In genomic region chr7:1538544-1539345, GRCh38 we compare ENCODE assay signal across 12 cellular contexts. TPM values are rescaled to one million over a fixed set of nuclear protein-coding genes. Genes with fewer than 3 reads are reported as not detected.
DNase-seq lines count a peak whose midpoint lies in the region; TF ChIP-seq lines count a peak whose summit lies in the region.
"Had no signal": no experiment of that assay in that cellular context is flagged by ENCODE, and none has a peak within 500 bp of the region (broad histone marks: within the 10 kb centered on the region; RNA-seq: fewer than 3 reads in every experiment).

No MANE protein-coding gene starts in this region.

- H3K27me3 ChIP-seq in kidney epithelial cell (ENCODE audit: control insufficient read depth, insufficient read depth, low read length) (no peaks in the 10 kb centered on the region), skeletal muscle satellite cell (ENCODE audit: control insufficient read depth, insufficient read depth, low read length) (no peaks in the 10 kb centered on the region)

- no peaks in the 10 kb centered on the region for H3K9me3 ChIP-seq in skeletal muscle satellite cell (replicated peaks; ENCODE audit: low read length)

- in situ Hi-C loops in astrocyte of the cerebellum (cut with HindIII; ENCODE audit: low sequenced_read_pairs): no loop called here

- H3K27ac Mint-ChIP-seq in CD14-positive monocyte: no peak overlapping the region
- H3K27ac Mint-ChIP-seq: activated CD4-positive, alpha-beta T cell treated with anti-CD3 and anti-CD28 coated beads for 36 hours; activated naive CD4-positive, alpha-beta T cell treated with anti-CD3 and anti-CD28 coated beads for 36 hours had no signal

- peak overlapping the region; percentile 94 for H3K4me2 ChIP-seq in skeletal muscle satellite cell (ENCODE audit: low read length)

- DNase-seq in CD14-positive monocyte (ENCODE audit: low spot score) (peak; percentile 43), astrocyte of the cerebellum (ENCODE audit: low read depth) (no peak), kidney epithelial cell (ENCODE audit: low read depth) (no peak), SKM-1 treated with dmso at 0.1 percent for 144 hours (lab: John Stamatoyannopoulos, UW; ENCODE audit: unreplicated experiment) (no peak), putamen (ENCODE audit: low spot score) (no peak), COLO668 (lab: John Stamatoyannopoulos, UW; ENCODE audit: unreplicated experiment) (no peak), NCI-H2196 (lab: John Stamatoyannopoulos, UW; ENCODE audit: unreplicated experiment) (no peak)
- DNase-seq: activated naive CD4-positive, alpha-beta T cell treated with anti-CD3 and anti-CD28 coated beads for 36 hours; CD8-positive, alpha-beta memory T cell; immature natural killer cell had no signal

- H3K4me3 Mint-ChIP-seq in CD14-positive monocyte: no peak overlapping the region
- H3K4me3 Mint-ChIP-seq: activated CD4-positive, alpha-beta T cell treated with anti-CD3 and anti-CD28 coated beads for 36 hours; activated naive CD4-positive, alpha-beta T cell treated with anti-CD3 and anti-CD28 coated beads for 36 hours; immature natural killer cell had no signal

- H3K4me3 ChIP-seq in astrocyte of the cerebellum (ENCODE audit: low read depth, low read length) (peak overlapping the region; percentile 34), kidney epithelial cell (ENCODE audit: low read depth, low read length) (peak overlapping the region; percentile 25), skeletal muscle satellite cell (ENCODE audit: low read length) (peak overlapping the region; percentile 71)

- TF ChIP-seq CTCF in CD14-positive monocyte (IDR thresholded peaks at IDR 0.05) (no peak), astrocyte of the cerebellum (IDR thresholded peaks at IDR 0.05; ENCODE audit: low read depth, low read length, missing control alignments) (no peak), kidney epithelial cell (IDR thresholded peaks at IDR 0.05; ENCODE audit: insufficient read depth, low read length, poor library complexity, severe bottlenecking) (no peak)

- peaks cover 45% of the 10 kb centered on the region for H3K4me1 ChIP-seq in skeletal muscle satellite cell (ENCODE audit: control insufficient read depth, insufficient read depth, low read length)

- H3K9me3 Mint-ChIP-seq in CD14-positive monocyte: no peaks in the 10 kb centered on the region
- H3K9me3 Mint-ChIP-seq: activated naive CD4-positive, alpha-beta T cell treated with anti-CD3 and anti-CD28 coated beads for 36 hours; CD8-positive, alpha-beta memory T cell; immature natural killer cell had no signal

- intact Hi-C loops in CD14-positive monocyte (cut with micrococcal nuclease): loop anchor here in 1 of 2 donors (10.0 kb wide), 1 partner anchor 986 kb away; no protein-coding TSS in a partner anchor

- H3K36me3 ChIP-seq in kidney epithelial cell (ENCODE audit: control insufficient read depth, insufficient read depth, low read length): no peaks in the 10 kb centered on the region
- peaks cover 29% of the 10 kb centered on the region for H3K36me3 ChIP-seq in skeletal muscle satellite cell (ENCODE audit: insufficient read depth, low read length)

- H3K27me3 Mint-ChIP-seq in CD14-positive monocyte (ENCODE audit: low read depth in 3 of 3): peaks cover 0 to 4% (median 0%) of the 10 kb centered on the region in 3 donors
- H3K27me3 Mint-ChIP-seq: activated CD4-positive, alpha-beta T cell treated with anti-CD3 and anti-CD28 coated beads for 36 hours; CD8-positive, alpha-beta memory T cell had no signal

- peaks cover 9% of the 10 kb centered on the region for H3K4me1 Mint-ChIP-seq in CD14-positive monocyte

- peaks cover 29 to 64% of the 10 kb centered on the region in 2 donors for H3K36me3 Mint-ChIP-seq in CD14-positive monocyte
- H3K36me3 Mint-ChIP-seq: immature natural killer cell had no signal

- peak overlapping the region; percentile 96 for H3K9ac ChIP-seq in skeletal muscle satellite cell (ENCODE audit: low read depth, low read length)

RNA-seq across cellular contexts. Expression of gene MAFK, which starts 8.2 kb away (rescaled TPM):
- under 1 TPM; 0.30 to 0.48 TPM for polyA plus RNA-seq in CD14-positive monocyte
- total RNA-seq in kidney epithelial cell: 20.1 and 20.4 TPM in 2 replicates
- 8.6 and 11.4 TPM in 2 replicates for total RNA-seq in skeletal muscle satellite cell (2012; rRNA removed)

RNA-seq across cellular contexts. Expression of gene TMEM184A, which starts 17.3 kb away (rescaled TPM):
- not detected for polyA plus RNA-seq in CD14-positive monocyte
- total RNA-seq in kidney epithelial cell: 5.7 and 5.8 TPM in 2 replicates
- total RNA-seq in skeletal muscle satellite cell (2012; rRNA removed): under 0.01 TPM in 1 of 2 replicates, not detected in the other
- total RNA-seq: CD8-positive, alpha-beta memory T cell had no signal
- polyA plus RNA-seq: CD8-positive, alpha-beta memory T cell; immature natural killer cell had no signal

RNA-seq across cellular contexts. Expression of gene PSMG3, which starts 31.1 kb away (rescaled TPM):
- 10 to 100 TPM; 34.5 to 38.8 TPM for polyA plus RNA-seq in CD14-positive monocyte
- total RNA-seq in kidney epithelial cell: 73.9 and 79.8 TPM in 2 replicates
- 47.0 and 47.7 TPM in 2 replicates for total RNA-seq in skeletal muscle satellite cell (2012; rRNA removed)

RNA-seq across cellular contexts. Expression of gene INTS1, which starts 34.6 kb away (rescaled TPM):
- polyA plus RNA-seq in CD14-positive monocyte: 1 to 10 TPM; 5.5 to 7.3 TPM
- total RNA-seq in kidney epithelial cell: 84.3 and 109 TPM in 2 replicates
- total RNA-seq in skeletal muscle satellite cell (2012; rRNA removed): 63.6 and 65.3 TPM in 2 replicates
